In the genomic region with DNA sequence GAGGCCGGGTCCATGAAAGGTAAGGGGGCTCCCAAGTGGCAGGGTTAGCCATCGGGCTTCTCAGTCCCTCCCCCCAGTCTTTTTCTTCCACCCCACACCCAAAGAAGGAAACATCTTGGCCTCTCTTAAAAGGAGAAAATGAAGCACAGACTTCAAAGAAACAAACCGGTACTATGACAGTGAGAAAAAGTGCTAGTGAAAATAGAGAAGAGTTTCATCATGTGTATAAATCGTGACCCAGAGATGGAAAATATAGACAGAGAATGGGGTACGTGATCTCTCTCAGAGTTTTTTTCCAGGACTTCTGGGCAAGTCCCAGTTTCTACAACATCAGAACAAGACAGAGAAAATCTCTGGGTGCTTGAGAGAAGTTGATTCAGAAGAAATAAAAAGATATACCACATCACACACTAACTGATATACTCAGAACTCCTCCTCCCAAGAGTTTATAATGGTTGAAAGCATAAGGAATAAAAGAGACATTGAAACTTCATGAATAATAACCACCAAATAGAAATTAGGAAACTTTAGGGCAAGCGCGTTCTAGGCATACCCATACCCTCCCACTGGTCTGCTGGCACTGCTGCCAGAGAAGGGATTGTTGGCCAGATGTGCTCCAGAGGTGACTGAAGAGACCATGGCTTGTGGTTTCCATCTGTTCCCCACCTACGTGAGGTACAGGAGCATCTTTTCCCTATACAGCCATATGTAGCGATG, we compare ENCODE assay signal across 25 cellular contexts.
"Had no signal": no experiment of that assay in that cellular context is flagged by ENCODE, and none has a peak within 500 bp of the region (broad histone marks: within the 10 kb centered on the region; RNA-seq: fewer than 3 reads in every experiment).

No MANE protein-coding gene starts in this region.

- H3K4me2 ChIP-seq: SK-N-SH had no signal

- ATAC-seq: body of pancreas had no signal

- H3K27ac ChIP-seq: ascending aorta, body of pancreas, Peyer's patch, RWPE1, SJCRH30, WERI-Rb-1 had no signal

- H3K9ac ChIP-seq: SK-N-SH had no signal

- H3K27me3 ChIP-seq: ascending aorta, body of pancreas, Peyer's patch, SJCRH30 had no signal

- H3K4me1 ChIP-seq: ascending aorta, body of pancreas, Peyer's patch had no signal

- DNase-seq: activated CD4-positive, alpha-beta memory T cell treated with anti-CD3 and anti-CD28 coated beads, Interleukin-2, amount 10 ng/mL, durations not matched to agents 7 days and 5 days; activated CD4-positive, alpha-beta T cell treated with anti-CD3 and anti-CD28 coated beads for 4 hours; activated CD8-positive, alpha-beta memory T cell treated with anti-CD3 and anti-CD28 coated beads, Interleukin-2, amount 50 U/mL, for 48 hours; activated gamma-delta T cell; activated naive CD4-positive, alpha-beta T cell treated with anti-CD3 and anti-CD28 coated beads, Interleukin-2, amount 10 ng/mL, durations not matched to agents 7 days and 5 days; amniotic stem cell; body of pancreas; central memory CD4-positive, alpha-beta T cell; IMR-90; Kasumi-1; KBM-7; NCI-H1105 treated with DMSO at 0.1 percent for 48 hours; NCI-H1436 treated with DMSO at 0.1 percent for 48 hours; NCI-H187; NCI-H2081; NCI-H524; Peyer's patch; Right ventricle myocardium superior; SJCRH30; SK-N-SH; T-helper 1 cell; WERI-Rb-1 had no signal

- H3K9me3 ChIP-seq: ascending aorta, body of pancreas, Peyer's patch, SJCRH30, SK-N-SH had no signal

- FAIRE-seq: bronchial epithelial cell had no signal

- H3K36me3 ChIP-seq: ascending aorta, Peyer's patch, WERI-Rb-1 had no signal

- H3K4me3 ChIP-seq: ascending aorta, body of pancreas, Peyer's patch, SJCRH30 had no signal
